Comparison of ENCODE assay signal across 1 cellular context in genomic region chr4:10421344-10422055, GRCh38.
TF ChIP-seq lines count a peak whose summit lies in the region.

No MANE protein-coding gene starts in this region.

TF ChIP-seq in HEK293, 187 proteins besides CTCF, POLR2A, EP300 and RAD21 (continued from another document):
- TF ChIP-seq ZSCAN18 (tag by site-specific recombination; IDR thresholded peaks at IDR 0.05) (no peak), ZNF366 (tag by site-specific recombination; conservative IDR thresholded peaks at IDR 0.05) (no peak), ZNF558 (tag by site-specific recombination; IDR thresholded peaks at IDR 0.05) (no peak), ZNF398 (tag by site-specific recombination; IDR thresholded peaks at IDR 0.05) (no peak), FEZF1 (tag by site-specific recombination; IDR thresholded peaks at IDR 0.05) (peak; percentile 44; the same call in 1 of the 2 replicates), ZNF184 (tag by site-specific recombination; IDR thresholded peaks at IDR 0.05) (no peak), ZNF132 (tag by site-specific recombination; IDR thresholded peaks at IDR 0.05; ENCODE audit: borderline replicate concordance) (no peak)
